ENCODE assay signal across 24 cellular contexts in the genomic region with DNA sequence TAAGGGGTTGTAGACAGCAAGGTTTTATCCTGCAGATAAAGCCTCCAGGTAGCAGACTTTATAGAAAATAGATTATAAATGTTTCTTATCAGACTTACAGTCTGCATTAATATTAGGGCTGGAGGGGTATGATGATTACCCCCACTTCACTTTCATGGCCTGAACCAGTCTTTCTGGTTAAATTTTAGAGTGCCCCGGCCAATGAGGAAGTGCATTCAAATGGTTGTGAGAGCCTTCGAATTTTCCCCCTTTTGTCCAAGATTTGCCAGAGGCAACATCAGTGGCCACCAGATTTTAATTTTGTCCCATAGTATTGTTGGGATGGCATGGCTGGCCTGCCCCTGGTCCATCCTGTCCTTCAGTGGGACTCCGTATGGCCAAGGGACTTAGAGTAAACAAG.
"Had no signal": no experiment of that assay in that cellular context is flagged by ENCODE, and none has a peak within 500 bp of the region (broad histone marks: within the 10 kb centered on the region; RNA-seq: fewer than 3 reads in every experiment).

No MANE protein-coding gene starts in this region.

- H3K36me3 ChIP-seq: gastrocnemius medialis had no signal

- H3K4me3 ChIP-seq: coronary artery, dorsolateral prefrontal cortex, esophagus squamous epithelium, gastrocnemius medialis, heart right ventricle, left lung, lower lobe of right lung had no signal

- H3K27ac ChIP-seq: dorsolateral prefrontal cortex, epithelial cell of prostate, esophagus squamous epithelium, gastrocnemius medialis, left lung, lower lobe of right lung had no signal

- H3K27me3 ChIP-seq: dorsolateral prefrontal cortex, esophagus squamous epithelium, gastrocnemius medialis, heart right ventricle, left lung had no signal

- ATAC-seq: esophagus mucosa, gastrocnemius medialis, left cardiac atrium, left lung, lower lobe of right lung had no signal

- H3K4me1 ChIP-seq: gastrocnemius medialis, left lung, lower lobe of right lung had no signal

- FAIRE-seq: colon, islet of Langerhans, keratinocyte had no signal

- DNase-seq: dermis blood vessel endothelial cell; effector CD4-positive, alpha-beta T cell; effector memory CD4-positive, alpha-beta T cell; esophagus squamous epithelium; foreskin fibroblast; foreskin melanocyte; gastrocnemius medialis; glutamatergic neuron; head of caudate nucleus; heart right ventricle; hippocampal formation; left cardiac atrium; left lung; left ventricle myocardium superior; lower lobe of right lung; mesenchymal stem cell; midbrain had no signal

- H3K9me3 ChIP-seq: esophagus squamous epithelium, gastrocnemius medialis, lower lobe of right lung had no signal
